In genomic region chr6:125539892-125540291, GRCh38 we compare ENCODE assay signal across 19 cellular contexts.
DNase-seq lines count a peak whose midpoint lies in the region; ATAC-seq and TF ChIP-seq lines count a peak whose summit lies in the region.
"Had no signal": no experiment of that assay in that cellular context is flagged by ENCODE, and none has a peak within 500 bp of the region (broad histone marks: within the 10 kb centered on the region; RNA-seq: fewer than 3 reads in every experiment).

No MANE protein-coding gene starts in this region.

- peaks cover 16% of the 10 kb centered on the region for H3K4me1 ChIP-seq in left ventricle myocardium inferior
- H3K4me1 ChIP-seq: A549; BE2C; BLaER1 treated with 17β-estradiol and CSF1 and Interleukin-3, amounts not matched to agents 10 nM and 100 nM had no signal

- H3K36me3 ChIP-seq in left ventricle myocardium inferior = no peaks in the 10 kb centered on the region
- H3K36me3 ChIP-seq: BE2C; BLaER1 treated with 17β-estradiol and CSF1 and Interleukin-3, amounts not matched to agents 10 nM and 100 nM had no signal

- TF ChIP-seq CTCF in left ventricle myocardium inferior (IDR thresholded peaks at IDR 0.05; ENCODE audit: borderline replicate concordance) = no peak

- intact Hi-C loops in Right ventricle myocardium superior (cut with DNase I) (no loop called here), left ventricle myocardium inferior (cut with micrococcal nuclease) (no loop called here)

- no peak overlapping the region for H3K27ac ChIP-seq in left ventricle myocardium inferior (replicated peaks)
- H3K27ac ChIP-seq: A549; BLaER1 treated with 17β-estradiol and CSF1 and Interleukin-3, amounts not matched to agents 10 nM and 100 nM; GM23248 had no signal

- DNase-seq in Right ventricle myocardium superior = no peak
- DNase-seq in left ventricle myocardium inferior = no peak
- DNase-seq in DMS53 (lab: John Stamatoyannopoulos, UW) = peak; percentile 75
- peak; percentile 48 for DNase-seq in NCI-H69 (lab: John Stamatoyannopoulos, UW)
- no peak for DNase-seq in NCI-H1105 treated with DMSO at 0.1 percent for 48 hours (lab: John Stamatoyannopoulos, UW)
- DNase-seq: 8988T; ACHN; AML-193; BE2C; CD4-positive, alpha-beta T cell; CD8-positive, alpha-beta memory T cell; DMS 273 treated with DMSO at 0.1 percent for 48 hours; DND-41; GM23248; H7; HCEC 1CT had no signal

- no peak overlapping the region for H3K4me3 ChIP-seq in left ventricle myocardium inferior
- H3K4me3 ChIP-seq: A549; BLaER1 treated with 17β-estradiol and CSF1 and Interleukin-3, amounts not matched to agents 10 nM and 100 nM; GM23248 had no signal

- ATAC-seq in Right ventricle myocardium superior (ENCODE audit: poor library complexity) (peak; percentile 64), GM18867 (IDR thresholded peaks at IDR 0.05; ENCODE audit: unreplicated experiment) (no peak)
- ATAC-seq: A549 had no signal

- no peaks in the 10 kb centered on the region for H3K9me3 ChIP-seq in left ventricle myocardium inferior (replicated peaks)
- H3K9me3 ChIP-seq: A549, BE2C had no signal

- peaks cover 2% of the 10 kb centered on the region for H3K27me3 ChIP-seq in left ventricle myocardium inferior (ENCODE audit: low read depth)
- H3K27me3 ChIP-seq: BLaER1 treated with 17β-estradiol and CSF1 and Interleukin-3, amounts not matched to agents 10 nM and 100 nM had no signal

Comparison
In these comparisons a context has a peak if more than half of its experiments do, and no peak if none do; other contexts are left out.
1. DNase-seq: peak in DMS53 (single experiment) and NCI-H69 (single experiment); none in Right ventricle myocardium superior (single experiment), left ventricle myocardium inferior (single experiment) and NCI-H1105 treated with DMSO at 0.1 percent for 48 hours (single experiment).